ENCODE assay signal across 16 cellular contexts in genomic region chr1:63362578-63362977, GRCh38. TPM values are rescaled to one million over a fixed set of nuclear protein-coding genes. Genes with fewer than 3 reads are reported as not detected.
"Had no signal": no experiment of that assay in that cellular context is flagged by ENCODE, and none has a peak within 500 bp of the region (broad histone marks: within the 10 kb centered on the region; RNA-seq: fewer than 3 reads in every experiment).

No MANE protein-coding gene starts in this region.

- H3K27me3 ChIP-seq: adrenal gland, tibial nerve had no signal

- H3K4me3 Mint-ChIP-seq: mesothelial cell of epicardium; stimulated activated memory B cell treated with anti-CD40 and anti-IgM and Interleukin-4, amounts not matched to agents 10 μg/mL and 1 μg/mL and 100 μg/mL, for 72 hours had no signal

- DNase-seq: activated CD4-positive, alpha-beta T cell treated with anti-CD3 and anti-CD28 coated beads, Interleukin-2, amount 50 U/mL, for 1 hour; activated naive CD4-positive, alpha-beta T cell treated with anti-CD3 and anti-CD28 coated beads, Interleukin-2, amount 50 U/mL, for 16 hours; adrenal gland; caudate nucleus; effector memory CD4-positive, alpha-beta T cell; glutamatergic neuron; posterior cingulate gyrus; right cardiac atrium; stimulated activated CD4-positive, alpha-beta T cell treated with anti-CD3 and anti-CD28 coated beads, Interleukin-1b, Interleukin-23, amount 100 ng/mL, for 48 hours had no signal

- H3K27ac ChIP-seq: adrenal gland, epithelial cell of prostate, tibial nerve had no signal

- H3K4me3 ChIP-seq: adrenal gland, tibial nerve had no signal

- H3K36me3 ChIP-seq: adrenal gland, tibial nerve had no signal

- H3K9me3 Mint-ChIP-seq: activated T-helper 2 cell treated with anti-CD3 and anti-CD28 coated beads, Interferon-gamma antibody, Interleukin-2, Interleukin-4, amounts not matched to agents 10 μg/mL and 5 μg/mL and 100 μg/mL, durations not matched to agents 14 hours and 24 hours and 36 hours; stimulated activated memory B cell treated with anti-CD40 and anti-IgM and Interleukin-4, amounts not matched to agents 10 μg/mL and 1 μg/mL and 100 μg/mL, for 72 hours had no signal

- H3K9me3 ChIP-seq: adrenal gland, tibial nerve had no signal

- H3K27ac Mint-ChIP-seq: activated T-helper 2 cell treated with anti-CD3 and anti-CD28 coated beads, Interferon-gamma antibody, Interleukin-2, Interleukin-4, amounts not matched to agents 10 μg/mL and 5 μg/mL and 100 μg/mL, durations not matched to agents 14 hours and 24 hours and 36 hours; mesothelial cell of epicardium; stimulated activated memory B cell treated with anti-CD40 and anti-IgM and Interleukin-4, amounts not matched to agents 10 μg/mL and 1 μg/mL and 100 μg/mL, for 72 hours had no signal

- ATAC-seq: right cardiac atrium; stimulated activated memory B cell treated with anti-CD40 and anti-IgM and Interleukin-4, amounts not matched to agents 10 μg/mL and 1 μg/mL and 100 μg/mL, for 72 hours had no signal

RNA-seq across cellular contexts. Expression of gene FOXD3, which starts 40.2 kb away (rescaled TPM):
- total RNA-seq: activated T-helper 2 cell treated with anti-CD3 and anti-CD28 coated beads, Interferon-gamma antibody, Interleukin-2, Interleukin-4, amounts not matched to agents 10 μg/mL and 5 μg/mL and 100 μg/mL, durations not matched to agents 14 hours and 24 hours and 36 hours; fibroblast of villous mesenchyme; mesothelial cell of epicardium; subcutaneous adipose tissue had no signal
